In the genomic region with DNA sequence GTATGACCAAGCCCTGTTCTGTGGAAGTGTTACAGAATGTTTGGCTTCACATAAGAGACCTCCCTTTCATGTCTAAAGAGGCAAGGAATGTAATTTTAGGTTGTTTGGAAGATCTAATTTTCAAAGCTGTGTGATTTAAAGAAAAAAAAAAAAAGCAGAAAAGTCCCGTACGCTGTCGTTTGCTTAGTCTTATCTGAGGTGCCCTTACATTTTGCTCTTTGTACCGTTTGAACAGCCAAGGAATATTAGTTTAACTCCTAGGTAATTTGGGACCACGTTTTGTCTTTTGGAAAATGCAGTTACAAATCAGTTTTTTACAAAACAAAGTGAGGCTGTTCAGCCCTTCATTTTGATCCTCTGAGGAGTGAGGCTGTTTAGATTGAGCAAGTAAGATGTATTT, we compare ENCODE assay signal across 24 cellular contexts.
DNase-seq lines count a peak whose midpoint lies in the region; ATAC-seq, FAIRE-seq and TF ChIP-seq lines count a peak whose summit lies in the region.
"Had no signal": no experiment of that assay in that cellular context is flagged by ENCODE, and none has a peak within 500 bp of the region (broad histone marks: within the 10 kb centered on the region; RNA-seq: fewer than 3 reads in every experiment).

No MANE protein-coding gene starts in this region.

- H2BK15ac ChIP-seq in H9 (ENCODE audit: low read depth, low read length), result no peak overlapping the region

- TF ChIP-seq POLR2A in A549 (IDR thresholded peaks at IDR 0.05; ENCODE audit: low read length), result no peak
- TF ChIP-seq POLR2A in gastrocnemius medialis (IDR thresholded peaks at IDR 0.05), result no peak

- H3K9ac ChIP-seq in H9 (ENCODE audit: extremely low read depth, insufficient read length, low read length) (no peak overlapping the region), endodermal cell (ENCODE audit: extremely low read depth, low read length, poor library complexity, severe bottlenecking) (no peak overlapping the region)
- H3K9ac ChIP-seq: BLaER1 had no signal

- H3K9me3 Mint-ChIP-seq in H9, result no peaks in the 10 kb centered on the region
- H3K9me3 Mint-ChIP-seq in endodermal cell, result no peaks in the 10 kb centered on the region
- H3K9me3 Mint-ChIP-seq in T-helper 2 cell treated with Interferon-gamma antibody and Interleukin-4, amounts not matched to agents 5 μg/mL and 100 μg/mL, for 36 hours, result no peaks in the 10 kb centered on the region
- no peaks in the 10 kb centered on the region for H3K9me3 Mint-ChIP-seq in activated naive CD4-positive, alpha-beta T cell treated with anti-CD3 and anti-CD28 coated beads for 36 hours
- H3K9me3 Mint-ChIP-seq: activated CD4-positive, alpha-beta T cell treated with anti-CD3 and anti-CD28 coated beads, Interleukin-2, amount 10 ng/mL, durations not matched to agents 7 days and 5 days; activated naive CD4-positive, alpha-beta T cell treated with anti-CD3 and anti-CD28 coated beads, Interleukin-2, amount 10 ng/mL, durations not matched to agents 7 days and 5 days; activated T-cell treated with anti-CD3 and anti-CD28 coated beads, Interleukin-2, amount 50 U/mL, for 72 hours; neural crest cell had no signal

- no peak overlapping the region for H3K4me3 ChIP-seq in A549
- no peak overlapping the region for H3K4me3 ChIP-seq in endodermal cell (ENCODE audit: low read length)
- H3K4me3 ChIP-seq in gastrocnemius medialis, result no peak overlapping the region
- H3K4me3 ChIP-seq: BLaER1 had no signal

- H3K27me3 ChIP-seq in H9 (ENCODE audit: insufficient read depth, low read length) (no peaks in the 10 kb centered on the region), endodermal cell (ENCODE audit: control insufficient read depth, insufficient read depth, low read length, poor library complexity, severe bottlenecking) (no peaks in the 10 kb centered on the region), gastrocnemius medialis (no peaks in the 10 kb centered on the region)
- H3K27me3 ChIP-seq: BLaER1 had no signal

- no peak overlapping the region for H3K18ac ChIP-seq in H9 (ENCODE audit: insufficient read length, low read depth, low read length)

- H3K4me2 ChIP-seq in A549 (peak overlapping the region; percentile 74), H9 (ENCODE audit: insufficient read depth, insufficient read length, low read length) (no peak overlapping the region)
- H3K4me2 ChIP-seq: BLaER1 had no signal

- no peak overlapping the region for H2BK120ac ChIP-seq in H9 (ENCODE audit: low read depth, low read length, poor library complexity, severe bottlenecking)

- intact Hi-C loops in gastrocnemius medialis (cut with DNase I; ENCODE audit: low total_unique reads), result no loop called here
- intact Hi-C loops in activated naive CD4-positive, alpha-beta T cell treated with anti-CD3 and anti-CD28 coated beads for 36 hours (cut with micrococcal nuclease), result no loop called here

- no peak overlapping the region for H2BK12ac ChIP-seq in H9 (ENCODE audit: insufficient read length, low read depth, low read length)

- H3K9me3 ChIP-seq in A549, result no peaks in the 10 kb centered on the region
- H3K9me3 ChIP-seq in H9 (ENCODE audit: control insufficient read depth, low read depth, low read length), result no peaks in the 10 kb centered on the region
- H3K9me3 ChIP-seq in endodermal cell (ENCODE audit: control insufficient read depth, low read length), result no peaks in the 10 kb centered on the region
- H3K9me3 ChIP-seq in gastrocnemius medialis, result no peaks in the 10 kb centered on the region
- H3K9me3 ChIP-seq: BLaER1 had no signal

- no peak overlapping the region for H3T11ph ChIP-seq in H9 (ENCODE audit: low read length)

- no peak overlapping the region for H2AK5ac ChIP-seq in H9 (ENCODE audit: insufficient read length, low read length)

- H3K27ac ChIP-seq in A549, result peak overlapping the region; percentile 69 to 81; a peak in 4 of 6 replicates
- H3K27ac ChIP-seq in H9 (ENCODE audit: insufficient read length, low read depth, low read length), result no peak overlapping the region
- no peak overlapping the region for H3K27ac ChIP-seq in endodermal cell (ENCODE audit: low read depth, low read length)
- H3K27ac ChIP-seq in gastrocnemius medialis, result peak overlapping the region; percentile 89 to 91 (median 90)
- H3K27ac ChIP-seq: BLaER1, RWPE1 had no signal

- H4K91ac ChIP-seq in H9 (ENCODE audit: insufficient read length, low read depth, low read length), result no peak overlapping the region

- no peaks in the 10 kb centered on the region for H4K20me1 ChIP-seq in H9 (ENCODE audit: control insufficient read depth, insufficient read depth, insufficient read length)

- peaks cover 5% of the 10 kb centered on the region; the same call in 1 of the 2 replicates for H3K79me2 ChIP-seq in H9 (ENCODE audit: insufficient read depth, low read length)

- H3K27me3 Mint-ChIP-seq in H9 (ENCODE audit: low read depth), result no peaks in the 10 kb centered on the region
- H3K27me3 Mint-ChIP-seq in endodermal cell (ENCODE audit: insufficient read depth), result no peaks in the 10 kb centered on the region
- H3K27me3 Mint-ChIP-seq in T-helper 2 cell treated with Interferon-gamma antibody and Interleukin-4, amounts not matched to agents 5 μg/mL and 100 μg/mL, for 36 hours (ENCODE audit: low read depth), result peaks cover 8% of the 10 kb centered on the region
- H3K27me3 Mint-ChIP-seq in activated naive CD4-positive, alpha-beta T cell treated with anti-CD3 and anti-CD28 coated beads for 36 hours (ENCODE audit: low read depth), result peaks cover 7% of the 10 kb centered on the region
- H3K27me3 Mint-ChIP-seq: activated naive CD4-positive, alpha-beta T cell treated with anti-CD3 and anti-CD28 coated beads, Interleukin-2, amount 10 ng/mL, durations not matched to agents 7 days and 5 days had no signal

- TF ChIP-seq EP300 in A549 (IDR thresholded peaks at IDR 0.05), result no peak

- no peak for TF ChIP-seq RAD21 in A549 (conservative IDR thresholded peaks at IDR 0.05 in 1 of 2, IDR thresholded peaks at IDR 0.05 in 1 of 2)

- no peaks in the 10 kb centered on the region for H3K23me2 ChIP-seq in H9 (ENCODE audit: insufficient read length, low read depth, low read length, poor library complexity, severe bottlenecking)

- H3K56ac ChIP-seq in H9 (ENCODE audit: insufficient read length, low read depth, low read length), result no peak overlapping the region

- CTCF ChIA-PET in A549 (lab: Yijun Ruan, JAX), result interaction anchor here (0.7 to 1.7 kb wide), 2 partner anchors 13 to 37 kb away, joined by 3 to 6 read pairs; no protein-coding TSS in a partner anchor
- CTCF ChIA-PET in activated naive CD4-positive, alpha-beta T cell treated with anti-CD3 and anti-CD28 coated beads for 36 hours (lab: Charles Lee), result interaction anchor here (0.7 kb wide), 1 partner anchor 502 kb away, joined by 3 read pairs; no protein-coding TSS in a partner anchor

- H3K4me3 Mint-ChIP-seq in H9, result no peak overlapping the region
- no peak overlapping the region for H3K4me3 Mint-ChIP-seq in endodermal cell
- H3K4me3 Mint-ChIP-seq in T-helper 2 cell treated with Interferon-gamma antibody and Interleukin-4, amounts not matched to agents 5 μg/mL and 100 μg/mL, for 36 hours, result no peak overlapping the region
- no peak overlapping the region for H3K4me3 Mint-ChIP-seq in activated naive CD4-positive, alpha-beta T cell treated with anti-CD3 and anti-CD28 coated beads for 36 hours
- H3K4me3 Mint-ChIP-seq: activated CD4-positive, alpha-beta T cell treated with anti-CD3 and anti-CD28 coated beads, Interleukin-2, amount 10 ng/mL, durations not matched to agents 7 days and 5 days; activated naive CD4-positive, alpha-beta T cell treated with anti-CD3 and anti-CD28 coated beads, Interleukin-2, amount 10 ng/mL, durations not matched to agents 7 days and 5 days; activated T-cell treated with anti-CD3 and anti-CD28 coated beads, Interleukin-2, amount 50 U/mL, for 72 hours; neural crest cell had no signal

- H4K5ac ChIP-seq in H9 (ENCODE audit: insufficient read length, low read depth, low read length), result no peak overlapping the region

- H3K79me1 ChIP-seq in H9 (ENCODE audit: insufficient read depth, low read depth, low read length, poor library complexity, severe bottlenecking), result peaks cover 3% of the 10 kb centered on the region

- no peak for ATAC-seq in A549
- ATAC-seq in gastrocnemius medialis, result no peak
- ATAC-seq in GM21526 (IDR thresholded peaks at IDR 0.05; ENCODE audit: low FRiP score, unreplicated experiment), result no peak
- no peak for ATAC-seq in GM18520 (IDR thresholded peaks at IDR 0.05; ENCODE audit: unreplicated experiment)
- ATAC-seq: activated T-cell treated with anti-CD3 and anti-CD28 coated beads, Interleukin-2, amount 50 U/mL, for 72 hours had no signal

- no peak overlapping the region for H2BK5ac ChIP-seq in H9 (ENCODE audit: insufficient read length, low read length)

- FAIRE-seq in A549 (lab: Jason Lieb, UNC), result no peak

- no peak overlapping the region for H3K4ac ChIP-seq in H9 (ENCODE audit: low read depth, low read length)

- H4K8ac ChIP-seq in H9 (replicated peaks; ENCODE audit: insufficient read length, low read depth, low read length), result no peak overlapping the region

- H2BK20ac ChIP-seq in H9 (ENCODE audit: low read depth, low read length, poor library complexity, severe bottlenecking), result no peak overlapping the region

- no peak overlapping the region for H3K14ac ChIP-seq in H9 (ENCODE audit: insufficient read depth, low read length)

- POLR2A ChIA-PET in A549 (lab: Yijun Ruan, JAX), result no interaction called here

- H3K23ac ChIP-seq in H9 (ENCODE audit: insufficient read length, low read depth, low read length), result no peak overlapping the region

- TF ChIP-seq CTCF in A549 (IDR thresholded peaks at IDR 0.05), result no peak
- TF ChIP-seq CTCF in H9 (conservative IDR thresholded peaks at IDR 0.05), result no peak
- TF ChIP-seq CTCF in endodermal cell (conservative IDR thresholded peaks at IDR 0.05), result no peak
- no peak for TF ChIP-seq CTCF in gastrocnemius medialis (IDR thresholded peaks at IDR 0.05 in 4 of 5, conservative IDR thresholded peaks at IDR 0.05 in 1 of 5)

- in situ Hi-C loops in gastrocnemius medialis (cut with MboI; ENCODE audit: low sequenced_read_pairs in 4 of 4), result no loop called here

- H3K36me3 ChIP-seq in endodermal cell (ENCODE audit: control insufficient read depth, insufficient read depth, low read length) (no peaks in the 10 kb centered on the region), gastrocnemius medialis (no peaks in the 10 kb centered on the region)

- peak overlapping the region in 2 of 3 experiments; percentile 76 to 83; a peak in 3 of 7 replicates for H3K27ac Mint-ChIP-seq in H9
- peak overlapping the region; percentile 38 for H3K27ac Mint-ChIP-seq in endodermal cell
- H3K27ac Mint-ChIP-seq in T-helper 2 cell treated with Interferon-gamma antibody and Interleukin-4, amounts not matched to agents 5 μg/mL and 100 μg/mL, for 36 hours, result no peak overlapping the region
- H3K27ac Mint-ChIP-seq in activated naive CD4-positive, alpha-beta T cell treated with anti-CD3 and anti-CD28 coated beads for 36 hours, result no peak overlapping the region
- H3K27ac Mint-ChIP-seq: activated CD4-positive, alpha-beta T cell treated with anti-CD3 and anti-CD28 coated beads, Interleukin-2, amount 10 ng/mL, durations not matched to agents 7 days and 5 days; activated naive CD4-positive, alpha-beta T cell treated with anti-CD3 and anti-CD28 coated beads, Interleukin-2, amount 10 ng/mL, durations not matched to agents 7 days and 5 days; activated T-cell treated with anti-CD3 and anti-CD28 coated beads, Interleukin-2, amount 50 U/mL, for 72 hours had no signal

- H3K4me1 ChIP-seq in A549, result peaks cover 98% of the 10 kb centered on the region
- peaks cover 18% of the 10 kb centered on the region; the same call in 1 of the 2 replicates for H3K4me1 ChIP-seq in H9 (ENCODE audit: insufficient read depth, low read length)
- H3K4me1 ChIP-seq in endodermal cell (ENCODE audit: control insufficient read depth, insufficient read depth, low read length), result peaks cover 18% of the 10 kb centered on the region
- H3K4me1 ChIP-seq in gastrocnemius medialis, result peaks cover 88 to 92% of the 10 kb centered on the region in 2 donors

- no peak overlapping the region for H2AFZ ChIP-seq in H9 (ENCODE audit: low read length)

- H3K4me1 Mint-ChIP-seq in H9, result peaks cover 57 to 63% of the 10 kb centered on the region in 2 experiments
- H3K4me1 Mint-ChIP-seq in endodermal cell, result peaks cover 49% of the 10 kb centered on the region
- H3K4me1 Mint-ChIP-seq in T-helper 2 cell treated with Interferon-gamma antibody and Interleukin-4, amounts not matched to agents 5 μg/mL and 100 μg/mL, for 36 hours (ENCODE audit: low read depth), result peaks cover 9% of the 10 kb centered on the region
- peaks cover 9% of the 10 kb centered on the region for H3K4me1 Mint-ChIP-seq in activated naive CD4-positive, alpha-beta T cell treated with anti-CD3 and anti-CD28 coated beads for 36 hours (ENCODE audit: low read depth)

- WGBS in A549 (ENCODE audit: missing lambda C conversion rate), result 57% methylated on average over 5 of the region's 5 CpGs
- no CpG with 5 or more reads among the region's 5 CpGs for WGBS in H9 (ENCODE audit: extremely low coverage, insufficient read length, low lambda C conversion rate)
- 79 to 83% methylated on average over 5 of the region's 5 CpGs for WGBS in endodermal cell (ENCODE audit: insufficient coverage in 1 of 2, insufficient read length in 1 of 2), 2 experiments

- H3K36me3 Mint-ChIP-seq in H9 (ENCODE audit: insufficient read depth in 1 of 3, low read depth in 3 of 3) (no peaks in the 10 kb centered on the region; a peak in 1 of 7 replicates), endodermal cell (ENCODE audit: low read depth) (no peaks in the 10 kb centered on the region)
- H3K36me3 Mint-ChIP-seq in T-helper 2 cell treated with Interferon-gamma antibody and Interleukin-4, amounts not matched to agents 5 μg/mL and 100 μg/mL, for 36 hours (ENCODE audit: low read depth), result no peaks in the 10 kb centered on the region
- no peaks in the 10 kb centered on the region for H3K36me3 Mint-ChIP-seq in activated naive CD4-positive, alpha-beta T cell treated with anti-CD3 and anti-CD28 coated beads for 36 hours (ENCODE audit: low read depth)
- H3K36me3 Mint-ChIP-seq: activated naive CD4-positive, alpha-beta T cell treated with anti-CD3 and anti-CD28 coated beads, Interleukin-2, amount 10 ng/mL, durations not matched to agents 7 days and 5 days had no signal

- DNase-seq in A549 (ENCODE audit: low read depth in 1 of 2, low spot score in 1 of 2) (no peak), H9 (no peak), endodermal cell (no peak), gastrocnemius medialis (no peak)
- no peak for DNase-seq in T-helper 2 cell treated with Interferon-gamma antibody and Interleukin-4, amounts not matched to agents 5 μg/mL and 100 μg/mL, for 36 hours (ENCODE audit: low spot score)
- DNase-seq in activated naive CD4-positive, alpha-beta T cell treated with anti-CD3 and anti-CD28 coated beads for 36 hours, result no peak
- DNase-seq: activated CD4-positive, alpha-beta T cell treated with anti-CD3 and anti-CD28 coated beads, Interleukin-2, amount 10 ng/mL, durations not matched to agents 7 days and 5 days; activated naive CD4-positive, alpha-beta T cell treated with anti-CD3 and anti-CD28 coated beads, Interleukin-2, amount 10 ng/mL, durations not matched to agents 7 days and 5 days; activated T-cell treated with anti-CD3 and anti-CD28 coated beads, Interleukin-2, amount 50 U/mL, for 72 hours; amniotic stem cell; COR-L47; DMS79 treated with DMSO at 0.1 percent for 48 hours; glutamatergic neuron; IMR-90; NCI-H1105; NCI-H345; NCI-H774; posterior cingulate gyrus; stimulated activated CD8-positive, alpha-beta memory T cell treated with anti-CD3 and anti-CD28 coated beads, Interleukin-4, amount 100 ng/mL, for 48 hours had no signal

Comparison
In these comparisons a context has a peak if more than half of its experiments do, and no peak if none do; other contexts are left out.
1. H3K27ac ChIP-seq: peak in A549 (2 of 2) and gastrocnemius medialis (4 of 4); none in H9 (single experiment) and endodermal cell (single experiment).
2. H3K27ac Mint-ChIP-seq: peak in H9 (2 of 3) and endodermal cell (single experiment); none in T-helper 2 cell treated with Interferon-gamma antibody and Interleukin-4, amounts not matched to agents 5 μg/mL and 100 μg/mL, for 36 hours (single experiment) and activated naive CD4-positive, alpha-beta T cell treated with anti-CD3 and anti-CD28 coated beads for 36 hours (single experiment).